ENCODE assay signal across 15 cellular contexts in genomic region chr1:56081151-56081550, GRCh38.
DNase-seq lines count a peak whose midpoint lies in the region; ATAC-seq, FAIRE-seq and TF ChIP-seq lines count a peak whose summit lies in the region.
"Had no signal": no experiment of that assay in that cellular context is flagged by ENCODE, and none has a peak within 500 bp of the region (broad histone marks: within the 10 kb centered on the region; RNA-seq: fewer than 3 reads in every experiment).

No MANE protein-coding gene starts in this region.

- peak; percentile 79 for DNase-seq in EL
- peak; percentile 18 for DNase-seq in bronchial epithelial cell (ENCODE audit: low read depth)
- DNase-seq in right atrium auricular region (ENCODE audit: low spot score) = peak; percentile 66
- no peak for DNase-seq in PC-3
- no peak for DNase-seq in T-helper 1 cell
- DNase-seq in activated T-cell treated with anti-CD3 and anti-CD28 coated beads, Interleukin-2, amount 50 U/mL, for 72 hours = no peak
- DNase-seq: activated T-cell treated with anti-CD3 and anti-CD28 coated beads, Interleukin-2, amount 50 U/mL, for 48 hours; effector memory CD4-positive, alpha-beta T cell; Kasumi-1; NCI-H2107 had no signal

- H3K9ac ChIP-seq in skeletal muscle satellite cell (ENCODE audit: low read depth, low read length) (peak overlapping the region; percentile 7), PC-3 (ENCODE audit: low read length) (no peak overlapping the region)

- BruUV-seq in PC-3 (replicated peaks; lab: Mats Ljungman, UMichigan) = no TSS peak

- H3K27ac ChIP-seq in right atrium auricular region (peak overlapping the region in 1 of 2 donors; percentile 31), PC-3 (ENCODE audit: low read length) (no peak overlapping the region)
- H3K27ac ChIP-seq: C4-2B had no signal

- no peaks in the 10 kb centered on the region for H3K9me3 Mint-ChIP-seq in activated T-cell treated with anti-CD3 and anti-CD28 coated beads, Interleukin-2, amount 50 U/mL, for 72 hours
- H3K9me3 Mint-ChIP-seq: WTC11 had no signal

- POLR2A ChIA-PET in PC-3 (lab: Charles Lee; ENCODE audit: unreplicated experiment) = no interaction called here

- ATAC-seq in PC-3 (no peak), GM21390 (IDR thresholded peaks at IDR 0.05; ENCODE audit: unreplicated experiment) (no peak)
- no peak for ATAC-seq in activated T-cell treated with anti-CD3 and anti-CD28 coated beads, Interleukin-2, amount 50 U/mL, for 72 hours (replicated peaks in 1 of 2)
- ATAC-seq: SK-N-SH treated with all-trans-retinoic acid at 6 μM for 48 hours, WTC11 had no signal

- no peaks in the 10 kb centered on the region for H3K27me3 Mint-ChIP-seq in activated T-cell treated with anti-CD3 and anti-CD28 coated beads, Interleukin-2, amount 50 U/mL, for 72 hours (ENCODE audit: low read depth)

- no peak for FAIRE-seq in bronchial epithelial cell (lab: Jason Lieb, UNC)

- no peak for TF ChIP-seq CTCF in bronchial epithelial cell (IDR thresholded peaks at IDR 0.05; ENCODE audit: insufficient read depth, low read length, severe bottlenecking)
- no peak for TF ChIP-seq CTCF in right atrium auricular region (IDR thresholded peaks at IDR 0.05)
- no peak for TF ChIP-seq CTCF in PC-3 (conservative IDR thresholded peaks at IDR 0.05; ENCODE audit: low read depth, low read length)

- no peaks in the 10 kb centered on the region for H3K9me3 ChIP-seq in right atrium auricular region
- H3K9me3 ChIP-seq in skeletal muscle satellite cell (replicated peaks; ENCODE audit: low read length) = no peaks in the 10 kb centered on the region
- no peaks in the 10 kb centered on the region for H3K9me3 ChIP-seq in PC-3 (ENCODE audit: low read length)

- H3K4me1 Mint-ChIP-seq in activated T-cell treated with anti-CD3 and anti-CD28 coated beads, Interleukin-2, amount 50 U/mL, for 72 hours (ENCODE audit: low read depth) = no peaks in the 10 kb centered on the region
- H3K4me1 Mint-ChIP-seq: WTC11 had no signal

- no peak overlapping the region for H3K4me3 ChIP-seq in bronchial epithelial cell (ENCODE audit: low read depth, low read length)
- H3K4me3 ChIP-seq in right atrium auricular region = no peak overlapping the region
- peak overlapping the region; percentile 41 for H3K4me3 ChIP-seq in skeletal muscle satellite cell (ENCODE audit: low read length)
- no peak overlapping the region for H3K4me3 ChIP-seq in PC-3 (ENCODE audit: low read length)

- H3K36me3 Mint-ChIP-seq in activated T-cell treated with anti-CD3 and anti-CD28 coated beads, Interleukin-2, amount 50 U/mL, for 72 hours (ENCODE audit: insufficient read depth in 2 of 2) = no peaks in the 10 kb centered on the region
- H3K36me3 Mint-ChIP-seq: WTC11 had no signal

- no peak overlapping the region for H3K27ac Mint-ChIP-seq in activated T-cell treated with anti-CD3 and anti-CD28 coated beads, Interleukin-2, amount 50 U/mL, for 72 hours
- H3K27ac Mint-ChIP-seq: WTC11 had no signal

- no peaks in the 10 kb centered on the region for H3K79me2 ChIP-seq in PC-3 (ENCODE audit: low read length)

- intact Hi-C loops in PC-3 (cut with micrococcal nuclease) = no loop called here

- no peak overlapping the region for H2AFZ ChIP-seq in PC-3 (ENCODE audit: low read length)

- no peaks in the 10 kb centered on the region for H4K20me1 ChIP-seq in PC-3 (ENCODE audit: low read length)

- no peaks in the 10 kb centered on the region for H3F3A ChIP-seq in PC-3 (ENCODE audit: low read length, unreplicated experiment)

- CTCF ChIA-PET in PC-3 (lab: Charles Lee) = no interaction called here

- H3K9me2 ChIP-seq in PC-3 (replicated peaks; ENCODE audit: low read length) = no peaks in the 10 kb centered on the region

- H3K36me3 ChIP-seq in bronchial epithelial cell (ENCODE audit: control insufficient read depth, insufficient read depth, low read length) = no peaks in the 10 kb centered on the region
- no peaks in the 10 kb centered on the region for H3K36me3 ChIP-seq in right atrium auricular region
- H3K36me3 ChIP-seq in skeletal muscle satellite cell (ENCODE audit: insufficient read depth, low read length) = no peaks in the 10 kb centered on the region
- no peaks in the 10 kb centered on the region for H3K36me3 ChIP-seq in PC-3 (ENCODE audit: low read depth, low read length)

- H3K4me1 ChIP-seq in right atrium auricular region (peaks cover 0 to 12% of the 10 kb centered on the region in 2 donors), skeletal muscle satellite cell (ENCODE audit: control insufficient read depth, insufficient read depth, low read length) (peaks cover 19% of the 10 kb centered on the region), PC-3 (ENCODE audit: insufficient read depth, low read length) (no peaks in the 10 kb centered on the region)

- no peak overlapping the region for H3K4me3 Mint-ChIP-seq in activated T-cell treated with anti-CD3 and anti-CD28 coated beads, Interleukin-2, amount 50 U/mL, for 72 hours
- H3K4me3 Mint-ChIP-seq: WTC11 had no signal

- H3K4me2 ChIP-seq in skeletal muscle satellite cell (ENCODE audit: low read length) (peak overlapping the region; percentile 66), PC-3 (ENCODE audit: low read length) (no peak overlapping the region)

- no peaks in the 10 kb centered on the region for H3K27me3 ChIP-seq in bronchial epithelial cell (ENCODE audit: control insufficient read depth, insufficient read depth, low read length)
- no peaks in the 10 kb centered on the region for H3K27me3 ChIP-seq in right atrium auricular region
- no peaks in the 10 kb centered on the region for H3K27me3 ChIP-seq in skeletal muscle satellite cell (ENCODE audit: control insufficient read depth, insufficient read depth, low read length)
- no peaks in the 10 kb centered on the region for H3K27me3 ChIP-seq in PC-3 (ENCODE audit: low read length)

Comparison
In these comparisons a context has a peak if more than half of its experiments do, and no peak if none do; other contexts are left out.
1. DNase-seq: peak in EL (single experiment), bronchial epithelial cell (single experiment) and right atrium auricular region (single experiment); none in PC-3 (single experiment), T-helper 1 cell (0 of 5) and activated T-cell treated with anti-CD3 and anti-CD28 coated beads, Interleukin-2, amount 50 U/mL, for 72 hours (0 of 2).